ENCODE assay signal across 25 cellular contexts in the genomic region with DNA sequence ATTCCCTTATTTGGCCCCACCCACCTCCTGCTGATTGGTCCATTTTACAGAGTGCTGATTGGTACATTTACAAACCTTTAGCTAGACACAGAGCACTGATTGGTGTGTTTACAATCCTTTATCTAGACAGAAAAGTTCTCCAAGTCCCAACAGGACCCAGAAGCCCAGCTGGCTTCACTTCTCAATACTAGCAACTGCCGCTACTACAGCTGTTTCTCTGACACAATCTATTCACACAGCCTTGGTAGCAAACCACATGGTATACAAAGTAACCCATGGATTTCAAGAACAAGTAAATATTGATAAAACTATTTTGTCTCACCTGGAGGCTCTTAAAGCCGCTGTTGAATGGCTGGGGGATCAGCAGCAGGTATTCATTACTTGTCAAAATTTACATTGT. TPM values are rescaled to one million over a fixed set of nuclear protein-coding genes. Genes with fewer than 3 reads are reported as not detected.
DNase-seq lines count a peak whose midpoint lies in the region; ATAC-seq and TF ChIP-seq lines count a peak whose summit lies in the region.
"Had no signal": no experiment of that assay in that cellular context is flagged by ENCODE, and none has a peak within 500 bp of the region (broad histone marks: within the 10 kb centered on the region; RNA-seq: fewer than 3 reads in every experiment).

No MANE protein-coding gene starts in this region.

- POLR2A ChIA-PET in WTC11 (lab: Charles Lee) = no interaction called here
- POLR2A ChIA-PET in T-cell (lab: Charles Lee) = no interaction called here

- H3K9ac ChIP-seq in BLaER1 = no peak overlapping the region
- H3K9ac ChIP-seq: BLaER1 treated with 17β-estradiol and CSF1 and Interleukin-3, amounts not matched to agents 10 nM and 100 nM had no signal

- no peak overlapping the region for H3K4me3 Mint-ChIP-seq in WTC11
- no peak overlapping the region for H3K4me3 Mint-ChIP-seq in mesothelial cell of epicardium
- H3K4me3 Mint-ChIP-seq in immature natural killer cell = no peak overlapping the region
- no peak overlapping the region for H3K4me3 Mint-ChIP-seq in T-cell
- H3K4me3 Mint-ChIP-seq: CD4-positive, alpha-beta T cell had no signal

- H3K27me3 Mint-ChIP-seq in WTC11 (ENCODE audit: low read depth) = no peaks in the 10 kb centered on the region; the same call in 1 of the 2 replicates
- H3K27me3 Mint-ChIP-seq in mesothelial cell of epicardium (ENCODE audit: low read depth) = no peaks in the 10 kb centered on the region
- H3K27me3 Mint-ChIP-seq in immature natural killer cell (ENCODE audit: low read depth in 3 of 3) = peaks cover 1 to 2% (median 2%) of the 10 kb centered on the region in 3 donors
- no peaks in the 10 kb centered on the region for H3K27me3 Mint-ChIP-seq in T-cell
- H3K27me3 Mint-ChIP-seq: CD4-positive, alpha-beta T cell had no signal

- peaks cover 27% of the 10 kb centered on the region for H3K4me1 Mint-ChIP-seq in WTC11
- H3K4me1 Mint-ChIP-seq in mesothelial cell of epicardium = peaks cover 29% of the 10 kb centered on the region
- H3K4me1 Mint-ChIP-seq in immature natural killer cell = no peaks in the 10 kb centered on the region
- H3K4me1 Mint-ChIP-seq in T-cell = no peaks in the 10 kb centered on the region

- H3K4me1 ChIP-seq in BLaER1 = 0 out of 2 replicates have a peak, but pooled peaks cover 7% of the 10 kb centered on the region
- H3K4me1 ChIP-seq: SJCRH30 had no signal

- no peaks in the 10 kb centered on the region for H3K27me3 ChIP-seq in BLaER1
- H3K27me3 ChIP-seq: BLaER1 treated with 17β-estradiol and CSF1 and Interleukin-3, amounts not matched to agents 10 nM and 100 nM; SJCRH30 had no signal

- no peak overlapping the region for H3K27ac ChIP-seq in BLaER1
- H3K27ac ChIP-seq: BLaER1 treated with 17β-estradiol and CSF1 and Interleukin-3, amounts not matched to agents 10 nM and 100 nM; SJCRH30 had no signal

- H3K27ac Mint-ChIP-seq in WTC11 (no peak overlapping the region), mesothelial cell of epicardium (peak overlapping the region; percentile 43), immature natural killer cell (no peak overlapping the region), T-cell (no peak overlapping the region)
- H3K27ac Mint-ChIP-seq: CD4-positive, alpha-beta T cell had no signal

- no peak for ATAC-seq in WTC11
- ATAC-seq in GM18909 (IDR thresholded peaks at IDR 0.05; ENCODE audit: poor library complexity, unreplicated experiment) = no peak
- ATAC-seq in T-cell (replicated peaks in 1 of 4) = no peak
- ATAC-seq: HCT116, PC-3, SK-N-SH treated with all-trans-retinoic acid at 6 μM for 48 hours had no signal

- H3K36me3 Mint-ChIP-seq in WTC11 (no peaks in the 10 kb centered on the region), mesothelial cell of epicardium (no peaks in the 10 kb centered on the region), immature natural killer cell (no peaks in the 10 kb centered on the region), T-cell (no peaks in the 10 kb centered on the region)

- 0 out of 2 replicates have a peak overlapping the region, but pooled peaks have one; percentile 31 for H3K4me2 ChIP-seq in BLaER1

- peaks cover 5% of the 10 kb centered on the region; the same call in 1 of the 2 replicates for H3K9me3 Mint-ChIP-seq in WTC11
- H3K9me3 Mint-ChIP-seq in mesothelial cell of epicardium = no peaks in the 10 kb centered on the region
- H3K9me3 Mint-ChIP-seq in immature natural killer cell = no peaks in the 10 kb centered on the region
- no peaks in the 10 kb centered on the region for H3K9me3 Mint-ChIP-seq in T-cell
- H3K9me3 Mint-ChIP-seq: CD4-positive, alpha-beta T cell had no signal

- DNase-seq in NCI-H345 (lab: John Stamatoyannopoulos, UW) = peak; percentile 81
- DNase-seq in WTC11 (ENCODE audit: low spot score) = no peak
- DNase-seq in mesothelial cell of epicardium (ENCODE audit: low spot score in 2 of 2, unreplicated experiment in 2 of 2) = no peak
- DNase-seq in immature natural killer cell = no peak
- DNase-seq in T-cell = no peak
- DNase-seq in DMS79 treated with DMSO at 0.1 percent for 48 hours (lab: John Stamatoyannopoulos, UW) = no peak
- DNase-seq: CD4-positive, alpha-beta T cell; KBM-7; MV-4-11; NCI-H1105; NCI-H2029; NCI-H226; NCI-H526; PC-3; SJCRH30; T-helper 2 cell had no signal

- no peak overlapping the region for H3K4me3 ChIP-seq in BLaER1
- H3K4me3 ChIP-seq: BLaER1 treated with 17β-estradiol and CSF1 and Interleukin-3, amounts not matched to agents 10 nM and 100 nM; SJCRH30 had no signal

- peaks cover 12% of the 10 kb centered on the region for H3K9me3 ChIP-seq in BLaER1
- H3K9me3 ChIP-seq: SJCRH30 had no signal

- CTCF ChIA-PET in WTC11 (lab: Charles Lee) = interaction anchor here (0.7 to 1.5 kb wide), 2 partner anchors 44 to 102 kb away, joined by 3 to 4 read pairs; no protein-coding TSS in a partner anchor
- CTCF ChIA-PET in T-cell (lab: Charles Lee) = interaction anchor here in 1 of 2 donors (0.6 kb wide), 1 partner anchor 1071 kb away, joined by 3 read pairs; no protein-coding TSS in a partner anchor

- no peaks in the 10 kb centered on the region for H4K20me1 ChIP-seq in BLaER1
- H4K20me1 ChIP-seq: BLaER1 treated with 17β-estradiol and CSF1 and Interleukin-3, amounts not matched to agents 10 nM and 100 nM had no signal

- TF ChIP-seq CTCF in WTC11 (IDR thresholded peaks at IDR 0.05) (no peak), mesothelial cell of epicardium (IDR thresholded peaks at IDR 0.05; ENCODE audit: unreplicated experiment) (no peak)

- no peaks in the 10 kb centered on the region for H3K36me3 ChIP-seq in BLaER1
- H3K36me3 ChIP-seq: BLaER1 treated with 17β-estradiol and CSF1 and Interleukin-3, amounts not matched to agents 10 nM and 100 nM; SJCRH30 had no signal

TF ChIP-seq in WTC11, 78 proteins besides CTCF, POLR2A, EP300 and RAD21:
- TF ChIP-seq, protein P1, sequence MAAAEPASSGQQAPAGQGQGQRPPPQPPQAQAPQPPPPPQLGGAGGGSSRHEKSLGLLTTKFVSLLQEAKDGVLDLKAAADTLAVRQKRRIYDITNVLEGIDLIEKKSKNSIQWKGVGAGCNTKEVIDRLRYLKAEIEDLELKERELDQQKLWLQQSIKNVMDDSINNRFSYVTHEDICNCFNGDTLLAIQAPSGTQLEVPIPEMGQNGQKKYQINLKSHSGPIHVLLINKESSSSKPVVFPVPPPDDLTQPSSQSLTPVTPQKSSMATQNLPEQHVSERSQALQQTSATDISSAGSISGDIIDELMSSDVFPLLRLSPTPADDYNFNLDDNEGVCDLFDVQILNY (CRISPR knock-in tag; IDR thresholded peaks at IDR 0.05) = no peak
- TF ChIP-seq, protein P2, sequence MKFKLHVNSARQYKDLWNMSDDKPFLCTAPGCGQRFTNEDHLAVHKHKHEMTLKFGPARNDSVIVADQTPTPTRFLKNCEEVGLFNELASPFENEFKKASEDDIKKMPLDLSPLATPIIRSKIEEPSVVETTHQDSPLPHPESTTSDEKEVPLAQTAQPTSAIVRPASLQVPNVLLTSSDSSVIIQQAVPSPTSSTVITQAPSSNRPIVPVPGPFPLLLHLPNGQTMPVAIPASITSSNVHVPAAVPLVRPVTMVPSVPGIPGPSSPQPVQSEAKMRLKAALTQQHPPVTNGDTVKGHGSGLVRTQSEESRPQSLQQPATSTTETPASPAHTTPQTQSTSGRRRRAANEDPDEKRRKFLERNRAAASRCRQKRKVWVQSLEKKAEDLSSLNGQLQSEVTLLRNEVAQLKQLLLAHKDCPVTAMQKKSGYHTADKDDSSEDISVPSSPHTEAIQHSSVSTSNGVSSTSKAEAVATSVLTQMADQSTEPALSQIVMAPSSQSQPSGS (CRISPR knock-in tag; IDR thresholded peaks at IDR 0.05; ENCODE audit: borderline replicate concordance, low read depth) = no peak
- TF ChIP-seq NR1H2 (CRISPR knock-in tag; IDR thresholded peaks at IDR 0.05) (no peak), NFYB (CRISPR knock-in tag; conservative IDR thresholded peaks at IDR 0.05; ENCODE audit: low read depth) (0 out of 2 replicates have a peak, but pooled peaks have one; percentile 31), RORB (CRISPR knock-in tag; IDR thresholded peaks at IDR 0.05) (no peak), ZNF263 (CRISPR knock-in tag; IDR thresholded peaks at IDR 0.05; ENCODE audit: low read depth) (no peak)

RNA-seq across cellular contexts. Expression of gene ITLN1, which starts 25.4 kb away (rescaled TPM):
- total RNA-seq in WTC11 (2021) = not detected in 3 replicates
- total RNA-seq in mesothelial cell of epicardium = 0.63 to 0.73 TPM in 2 of 3 replicates, not detected in the other
- under 1 TPM in 1 of 3 donors, not detected in 2; 0.77 TPM for polyA plus RNA-seq in immature natural killer cell
- total RNA-seq in T-cell = not detected
- total RNA-seq: CD4-positive, alpha-beta T cell; H4; LHCN-M2; MCF 10A; PC-3; SJCRH30 had no signal
- polyA plus RNA-seq: AG04450 had no signal

RNA-seq across cellular contexts. Expression of gene ITLN2, which starts 44.3 kb away (rescaled TPM):
- total RNA-seq in WTC11 (2021) (5.9 to 7.8 TPM (median 7.0 TPM) in 3 replicates), mesothelial cell of epicardium (0.41 to 0.80 TPM (median 0.72 TPM) in 3 replicates), T-cell (not detected)
- not detected for polyA plus RNA-seq in immature natural killer cell
- total RNA-seq: CD4-positive, alpha-beta T cell; H4; LHCN-M2; MCF 10A; PC-3; SJCRH30 had no signal
- polyA plus RNA-seq: AG04450 had no signal

RNA-seq across cellular contexts. Expression of gene CD244, which starts 47.7 kb away (rescaled TPM):
- not detected in 3 replicates for total RNA-seq in WTC11 (2021)
- not detected in 3 replicates for total RNA-seq in mesothelial cell of epicardium
- 100 to 1,000 TPM; 301 to 501 (median 410) TPM for polyA plus RNA-seq in immature natural killer cell
- total RNA-seq in T-cell = 10 to 100 TPM in 1 of 5 donors, 1 to 10 TPM in 4; 1.1 to 12.4 (median 2.9) TPM
- total RNA-seq: H4, LHCN-M2, MCF 10A, PC-3, SJCRH30 had no signal
- polyA plus RNA-seq: AG04450 had no signal
